22 cellular contexts compared by ENCODE assay signal in the genomic region with DNA sequence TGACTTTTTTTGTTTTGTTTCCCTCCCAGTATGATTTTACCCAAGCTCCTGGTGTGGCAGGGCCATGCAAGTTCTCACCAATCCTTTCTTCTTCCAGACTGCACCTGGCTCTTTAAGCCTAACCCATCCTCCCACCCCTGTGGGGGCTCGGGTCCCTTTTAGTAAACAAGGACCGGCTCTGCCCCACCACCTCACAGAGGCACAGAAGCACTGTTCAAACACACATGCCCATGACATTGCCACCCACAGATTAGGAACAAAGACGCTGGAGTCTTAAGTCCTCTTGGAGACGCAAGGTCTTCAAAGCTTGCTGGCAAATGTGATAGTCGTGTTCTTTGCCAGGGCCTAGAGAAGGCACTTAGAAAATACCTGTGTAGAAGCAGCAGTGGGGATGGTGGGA. TPM values are rescaled to one million over a fixed set of nuclear protein-coding genes. Genes with fewer than 3 reads are reported as not detected.
DNase-seq lines count a peak whose midpoint lies in the region; ATAC-seq, FAIRE-seq and TF ChIP-seq lines count a peak whose summit lies in the region.
"Had no signal": no experiment of that assay in that cellular context is flagged by ENCODE, and none has a peak within 500 bp of the region (broad histone marks: within the 10 kb centered on the region; RNA-seq: fewer than 3 reads in every experiment).

No MANE protein-coding gene starts in this region.

- H3K27me3 ChIP-seq in HepG2 (ENCODE audit: control insufficient read depth in 1 of 2, insufficient read depth in 2 of 2, low read length in 2 of 2) (no peaks in the 10 kb centered on the region), right lobe of liver (no peaks in the 10 kb centered on the region), PC-9 (ENCODE audit: insufficient read depth, low read depth) (no peaks in the 10 kb centered on the region), osteoblast (ENCODE audit: insufficient read depth, low read length) (no peaks in the 10 kb centered on the region)
- H3K27me3 ChIP-seq: BE2C, MG63 had no signal

- no peak for FAIRE-seq in HepG2 (lab: Jason Lieb, UNC)
- FAIRE-seq: A204.1, GM12891, GM19239 had no signal

- POLR2A ChIA-PET in HepG2 (lab: Yijun Ruan, JAX) (interaction anchor here (0.7 to 1.1 kb wide), 3 partner anchors 9 to 20 kb away, joined by 3 to 4 read pairs (median 4); a partner anchor contains a TSS), PC-9 (lab: Charles Lee; ENCODE audit: unreplicated experiment) (no interaction called here)

- H3K4me3 ChIP-seq in HepG2 (replicated peaks in 1 of 3; ENCODE audit: insufficient read depth in 1 of 3, low read depth in 2 of 3, low read length in 3 of 3) (no peak overlapping the region), right lobe of liver (no peak overlapping the region), PC-9 (no peak overlapping the region), osteoblast (ENCODE audit: insufficient read depth, low read length) (no peak overlapping the region)
- H3K4me3 ChIP-seq: MG63 had no signal

- intact Hi-C loops in HepG2 (cut with micrococcal nuclease; ENCODE audit: unreplicated experiment) (no loop called here), right lobe of liver (cut with DNase I) (no loop called here), PC-9 (cut with micrococcal nuclease; ENCODE audit: unreplicated experiment) (no loop called here)

- TF ChIP-seq RAD21 in HepG2 (CRISPR knock-in tag; IDR thresholded peaks at IDR 0.05), result no peak

- 23% methylated on average over 5 of the region's 5 CpGs for WGBS in HepG2 (ENCODE audit: low lambda C conversion rate)
- WGBS in right lobe of liver (ENCODE audit: insufficient coverage, low coverage, low lambda C conversion rate, missing lambda C conversion rate), result 64% methylated on average over 5 of the region's 5 CpGs

- H3K4me2 ChIP-seq in HepG2 (ENCODE audit: low read depth, low read length) (no peak overlapping the region), PC-9 (no peak overlapping the region), osteoblast (ENCODE audit: insufficient read depth, low read length) (no peak overlapping the region)

- no peaks in the 10 kb centered on the region for H3K79me2 ChIP-seq in HepG2 (ENCODE audit: insufficient read depth, low read length)
- no peaks in the 10 kb centered on the region for H3K79me2 ChIP-seq in PC-9 (ENCODE audit: low read depth)
- no peaks in the 10 kb centered on the region for H3K79me2 ChIP-seq in osteoblast (ENCODE audit: insufficient read depth, low read length)

- H3K36me3 Mint-ChIP-seq in HFFc6 (ENCODE audit: low read depth), result peaks cover 8% of the 10 kb centered on the region

- peaks cover 27% of the 10 kb centered on the region for H3K4me1 Mint-ChIP-seq in HFFc6 (ENCODE audit: low read depth)

- H4K20me1 ChIP-seq in HepG2 (ENCODE audit: insufficient read depth, low read length) (no peaks in the 10 kb centered on the region), PC-9 (ENCODE audit: insufficient read depth) (no peaks in the 10 kb centered on the region), osteoblast (ENCODE audit: insufficient read depth, low read length) (no peaks in the 10 kb centered on the region)

- ATAC-seq in HepG2 (no peak), right lobe of liver (no peak), HG02885 (IDR thresholded peaks at IDR 0.05; ENCODE audit: poor library complexity, unreplicated experiment) (no peak), HG03439 (IDR thresholded peaks at IDR 0.05; ENCODE audit: unreplicated experiment) (no peak)
- ATAC-seq: SK-N-SH treated with all-trans-retinoic acid at 6 μM for 48 hours had no signal

- TF ChIP-seq EP300 in HepG2 (IDR thresholded peaks at IDR 0.05; ENCODE audit: low read depth in 2 of 2, low read length in 2 of 2) (no peak), HepG2 (CRISPR knock-in tag; IDR thresholded peaks at IDR 0.05; ENCODE audit: borderline replicate concordance) (no peak)

- H3K4me1 ChIP-seq in HepG2 (ENCODE audit: insufficient read depth, low read length) (peaks cover 69% of the 10 kb centered on the region), right lobe of liver (peaks cover 0 to 65% (median 15%) of the 10 kb centered on the region in 4 donors), PC-9 (replicated peaks; ENCODE audit: insufficient read depth) (peaks cover 57% of the 10 kb centered on the region), osteoblast (ENCODE audit: insufficient read depth, low read length) (peaks cover 27% of the 10 kb centered on the region)
- H3K4me1 ChIP-seq: BE2C had no signal

- BruUV-seq in HepG2 (replicated peaks; lab: Mats Ljungman, UMichigan), result no TSS peak
- BruUV-seq in PC-9 (replicated peaks; lab: Mats Ljungman, UMichigan), result no TSS peak

- H3K9me3 ChIP-seq in HepG2 (ENCODE audit: low read length), result no peaks in the 10 kb centered on the region
- no peaks in the 10 kb centered on the region for H3K9me3 ChIP-seq in right lobe of liver
- no peaks in the 10 kb centered on the region for H3K9me3 ChIP-seq in PC-9 (ENCODE audit: insufficient read depth, low read depth)
- H3K9me3 ChIP-seq in osteoblast (ENCODE audit: low read depth, low read length), result no peaks in the 10 kb centered on the region
- H3K9me3 ChIP-seq: BE2C, MG63 had no signal

- H3K9me3 Mint-ChIP-seq in HFFc6, result no peaks in the 10 kb centered on the region
- H3K9me3 Mint-ChIP-seq: CD4-positive, alpha-beta T cell had no signal

- in situ Hi-C loops in HepG2 (cut with HindIII; ENCODE audit: extremely low pct_ligation_motif_present, low pct_unique_long_range_greater_than_20kb), result no loop called here

- peaks cover 41% of the 10 kb centered on the region for H3F3A ChIP-seq in PC-9 (ENCODE audit: insufficient read depth, low read depth)

- DNase-seq in HepG2 (ENCODE audit: low spot score) (no peak), right lobe of liver (no peak), PC-9 (no peak), osteoblast (ENCODE audit: insufficient read length, low spot score, missing footprints) (peak; percentile 31), HFFc6 (no peak)
- DNase-seq: BE2C; CD4-positive, alpha-beta T cell; GOT3; Kasumi-1; MG63; NCI-H1092; NCI-H510A; NCI-H774; OCI-M1; RPMI8226; SIG-M5 had no signal

- no peaks in the 10 kb centered on the region for H3K9me2 ChIP-seq in PC-9 (ENCODE audit: insufficient read depth)

- no peak overlapping the region for H3K9ac ChIP-seq in HepG2 (ENCODE audit: insufficient read depth, low read depth, low read length)

- TF ChIP-seq POLR2A in HepG2 (IDR thresholded peaks at IDR 0.05; ENCODE audit: insufficient read depth in 1 of 2, low read depth in 2 of 2, low read length in 2 of 2) (no peak), right lobe of liver (IDR thresholded peaks at IDR 0.05) (no peak)

- H3K27me3 Mint-ChIP-seq in HFFc6 (ENCODE audit: insufficient read depth), result peaks cover 2% of the 10 kb centered on the region; the same call in 1 of the 2 replicates
- H3K27me3 Mint-ChIP-seq: CD4-positive, alpha-beta T cell had no signal

- no peak for TF ChIP-seq CTCF in HepG2 (CRISPR knock-in tag; IDR thresholded peaks at IDR 0.05)
- no peak for TF ChIP-seq CTCF in right lobe of liver (IDR thresholded peaks at IDR 0.05)
- TF ChIP-seq CTCF in PC-9 (conservative IDR thresholded peaks at IDR 0.05), result no peak
- no peak for TF ChIP-seq CTCF in osteoblast (IDR thresholded peaks at IDR 0.05; ENCODE audit: extremely low read depth, low read depth, low read length)
- no peak for TF ChIP-seq CTCF in HFFc6 (IDR thresholded peaks at IDR 0.05)

- H3K4me3 Mint-ChIP-seq in HFFc6, result no peak overlapping the region
- H3K4me3 Mint-ChIP-seq: CD4-positive, alpha-beta T cell had no signal

- H3K27ac ChIP-seq in HepG2 (ENCODE audit: extremely low read length, insufficient read depth, low read length) (no peak overlapping the region), right lobe of liver (no peak overlapping the region), PC-9 (0 out of 2 replicates have a peak overlapping the region, but pooled peaks have one; percentile 77), osteoblast (ENCODE audit: low read depth, low read length) (no peak overlapping the region)

- H3K27ac Mint-ChIP-seq in HFFc6, result no peak overlapping the region
- H3K27ac Mint-ChIP-seq: CD4-positive, alpha-beta T cell had no signal

- CTCF ChIA-PET in HepG2 (lab: Yijun Ruan, JAX; ENCODE audit: low intra/inter-chr PET ratio, low total read pairs), result no interaction called here
- CTCF ChIA-PET in PC-9 (lab: Charles Lee), result no interaction called here

- no peak overlapping the region for H2AFZ ChIP-seq in HepG2 (ENCODE audit: low read length)
- no peak overlapping the region for H2AFZ ChIP-seq in PC-9
- no peak overlapping the region for H2AFZ ChIP-seq in osteoblast (ENCODE audit: low read length)

- H3K36me3 ChIP-seq in HepG2 (replicated peaks in 1 of 2; ENCODE audit: control insufficient read depth in 1 of 2, insufficient read depth in 2 of 2, low read length in 2 of 2) (peaks cover 18 to 32% of the 10 kb centered on the region in 2 experiments), right lobe of liver (peaks cover 0 to 31% (median 18%) of the 10 kb centered on the region in 4 donors), PC-9 (ENCODE audit: low read depth) (0 out of 2 replicates have a peak, but pooled peaks cover 14% of the 10 kb centered on the region), osteoblast (ENCODE audit: insufficient read depth, low read length) (peaks cover 33% of the 10 kb centered on the region)

RNA-seq across cellular contexts. Expression of a gene that starts 18.9 kb away (rescaled TPM):
- total RNA-seq in HepG2 (2016; rRNA removed; fragmentation: Illumina TruSeq; extraction: Trizol) (225 and 309 TPM in 2 replicates), right lobe of liver (10 to 100 TPM; 57.4 to 71.6 (median 64.0) TPM), PC-9 (2021) (85.4 and 103 TPM in 2 replicates), osteoblast (43.0 and 52.1 TPM in 2 replicates)
- 89.2 and 115 TPM in 2 replicates for total RNA-seq in HepG2 (2016; cell fraction: cytosol; rRNA removed; fragmentation: Illumina TruSeq; extraction: Trizol; ENCODE audit: low read depth)
- total RNA-seq in HepG2 (2016; cell fraction: insoluble cytoplasmic fraction; rRNA removed; fragmentation: Illumina TruSeq; extraction: Trizol), result 226 and 327 TPM in 2 replicates
- 166 and 174 TPM in 2 replicates for total RNA-seq in HepG2 (2016; cell fraction: membrane; rRNA removed; fragmentation: Illumina TruSeq; extraction: Trizol)
- 63.2 and 78.3 TPM in 2 replicates for total RNA-seq in HepG2 (2016; cell fraction: nucleus; rRNA removed; fragmentation: Illumina TruSeq; extraction: Trizol)
- 203 and 232 TPM in 2 replicates for polyA plus RNA-seq in HepG2 (2011; rRNA removed)
- polyA plus RNA-seq in HepG2 (2011; cell fraction: cytosol; rRNA removed), result 210 and 287 TPM in 2 replicates
- polyA plus RNA-seq in HepG2 (2011; cell fraction: nucleus; rRNA removed), result 54.5 and 66.4 TPM in 2 replicates
- 157 and 173 TPM in 2 replicates for polyA plus RNA-seq in HepG2 (2012)
- polyA plus RNA-seq in HepG2 (2016; cell fraction: cytosol; fragmentation: Illumina TruSeq; extraction: Trizol; ENCODE audit: low read depth), result 119 and 141 TPM in 2 replicates
- polyA plus RNA-seq in HepG2 (2016; cell fraction: insoluble cytoplasmic fraction; fragmentation: Illumina TruSeq; extraction: Trizol; ENCODE audit: low read depth), result 316 and 360 TPM in 2 replicates
- polyA plus RNA-seq in HepG2 (2016; cell fraction: membrane; fragmentation: Illumina TruSeq; extraction: Trizol; ENCODE audit: low read depth), result 156 and 169 TPM in 2 replicates
- polyA plus RNA-seq in HepG2 (2016; cell fraction: nucleus; fragmentation: Illumina TruSeq; extraction: Trizol; ENCODE audit: insufficient read depth, low read depth), result 145 and 146 TPM in 2 replicates
- polyA minus RNA-seq in HepG2 (2011; rRNA and poly(A)+ RNA removed; ENCODE audit: low replicate concordance), result 174 and 191 TPM in 2 replicates
- 62.8 and 71.2 TPM in 2 replicates for polyA minus RNA-seq in HepG2 (2011; cell fraction: cytosol; rRNA and poly(A)+ RNA removed)
- polyA minus RNA-seq in HepG2 (2011; cell fraction: nucleus; rRNA and poly(A)+ RNA removed), result 35.6 and 37.2 TPM in 2 replicates
- 100 to 1,000 TPM; 137 to 153 (median 150) TPM for total RNA-seq in HFFc6 (2021; fragmentation: NEBNext Ultra II Directional; extraction: Animal tissue kit (Norgen Biotek cat#: 25700))

RNA-seq across cellular contexts. Expression of a gene that starts 19.2 kb away (rescaled TPM):
- 27.8 and 34.7 TPM in 2 replicates for total RNA-seq in HepG2 (2016; rRNA removed; fragmentation: Illumina TruSeq; extraction: Trizol)
- total RNA-seq in HepG2 (2016; cell fraction: cytosol; rRNA removed; fragmentation: Illumina TruSeq; extraction: Trizol; ENCODE audit: low read depth), result 11.5 and 12.9 TPM in 2 replicates
- total RNA-seq in HepG2 (2016; cell fraction: insoluble cytoplasmic fraction; rRNA removed; fragmentation: Illumina TruSeq; extraction: Trizol), result 26.3 and 38.9 TPM in 2 replicates
- total RNA-seq in HepG2 (2016; cell fraction: membrane; rRNA removed; fragmentation: Illumina TruSeq; extraction: Trizol), result 9.5 and 12.3 TPM in 2 replicates
- 9.1 and 10.6 TPM in 2 replicates for total RNA-seq in HepG2 (2016; cell fraction: nucleus; rRNA removed; fragmentation: Illumina TruSeq; extraction: Trizol)
- polyA plus RNA-seq in HepG2 (2011; rRNA removed), result 20.7 and 23.3 TPM in 2 replicates
- 17.4 and 24.4 TPM in 2 replicates for polyA plus RNA-seq in HepG2 (2011; cell fraction: cytosol; rRNA removed)
- 14.3 and 16.6 TPM in 2 replicates for polyA plus RNA-seq in HepG2 (2011; cell fraction: nucleus; rRNA removed)
- 11.6 and 14.1 TPM in 2 replicates for polyA plus RNA-seq in HepG2 (2012)
- 9.4 and 11.6 TPM in 2 replicates for polyA plus RNA-seq in HepG2 (2016; cell fraction: cytosol; fragmentation: Illumina TruSeq; extraction: Trizol; ENCODE audit: low read depth)
- 32.3 and 35.6 TPM in 2 replicates for polyA plus RNA-seq in HepG2 (2016; cell fraction: insoluble cytoplasmic fraction; fragmentation: Illumina TruSeq; extraction: Trizol; ENCODE audit: low read depth)
- polyA plus RNA-seq in HepG2 (2016; cell fraction: membrane; fragmentation: Illumina TruSeq; extraction: Trizol; ENCODE audit: low read depth), result 8.4 and 9.8 TPM in 2 replicates
- polyA plus RNA-seq in HepG2 (2016; cell fraction: nucleus; fragmentation: Illumina TruSeq; extraction: Trizol; ENCODE audit: insufficient read depth, low read depth), result 15.3 and 17.8 TPM in 2 replicates
- 4.4 and 7.5 TPM in 2 replicates for polyA minus RNA-seq in HepG2 (2011; rRNA and poly(A)+ RNA removed; ENCODE audit: low replicate concordance)
- 4.7 and 6.3 TPM in 2 replicates for polyA minus RNA-seq in HepG2 (2011; cell fraction: cytosol; rRNA and poly(A)+ RNA removed)
- 2.8 and 4.1 TPM in 2 replicates for polyA minus RNA-seq in HepG2 (2011; cell fraction: nucleus; rRNA and poly(A)+ RNA removed)
- total RNA-seq in right lobe of liver, result 10 to 100 TPM in 5 of 6 experiments, 1 to 10 TPM in 1; 8.9 to 20.5 (median 13.7) TPM
- 14.2 and 15.5 TPM in 2 replicates for total RNA-seq in PC-9 (2021)
- total RNA-seq in osteoblast, result 13.0 and 15.6 TPM in 2 replicates
- total RNA-seq in HFFc6 (2021; fragmentation: NEBNext Ultra II Directional; extraction: Animal tissue kit (Norgen Biotek cat#: 25700)), result 10 to 100 TPM; 24.9 to 28.6 (median 26.1) TPM

RNA-seq across cellular contexts. Expression of a gene that starts 52.0 kb away (rescaled TPM):
- 24.3 and 26.3 TPM in 2 replicates for total RNA-seq in HepG2 (2016; rRNA removed; fragmentation: Illumina TruSeq; extraction: Trizol)
- total RNA-seq in HepG2 (2016; cell fraction: cytosol; rRNA removed; fragmentation: Illumina TruSeq; extraction: Trizol; ENCODE audit: low read depth), result 17.6 and 18.6 TPM in 2 replicates
- 22.7 and 27.6 TPM in 2 replicates for total RNA-seq in HepG2 (2016; cell fraction: insoluble cytoplasmic fraction; rRNA removed; fragmentation: Illumina TruSeq; extraction: Trizol)
- total RNA-seq in HepG2 (2016; cell fraction: membrane; rRNA removed; fragmentation: Illumina TruSeq; extraction: Trizol), result 25.1 and 25.9 TPM in 2 replicates
- 25.8 and 29.0 TPM in 2 replicates for total RNA-seq in HepG2 (2016; cell fraction: nucleus; rRNA removed; fragmentation: Illumina TruSeq; extraction: Trizol)
- polyA plus RNA-seq in HepG2 (2011; rRNA removed), result 26.2 and 29.9 TPM in 2 replicates
- polyA plus RNA-seq in HepG2 (2011; cell fraction: cytosol; rRNA removed), result 17.5 and 19.1 TPM in 2 replicates
- 43.6 and 44.8 TPM in 2 replicates for polyA plus RNA-seq in HepG2 (2011; cell fraction: nucleus; rRNA removed)
- 21.1 and 26.8 TPM in 2 replicates for polyA plus RNA-seq in HepG2 (2012)
- polyA plus RNA-seq in HepG2 (2016; cell fraction: cytosol; fragmentation: Illumina TruSeq; extraction: Trizol; ENCODE audit: low read depth), result 18.0 and 18.4 TPM in 2 replicates
- polyA plus RNA-seq in HepG2 (2016; cell fraction: insoluble cytoplasmic fraction; fragmentation: Illumina TruSeq; extraction: Trizol; ENCODE audit: low read depth), result 35.0 and 42.8 TPM in 2 replicates
- 25.5 and 26.7 TPM in 2 replicates for polyA plus RNA-seq in HepG2 (2016; cell fraction: membrane; fragmentation: Illumina TruSeq; extraction: Trizol; ENCODE audit: low read depth)
- polyA plus RNA-seq in HepG2 (2016; cell fraction: nucleus; fragmentation: Illumina TruSeq; extraction: Trizol; ENCODE audit: insufficient read depth, low read depth), result 59.5 and 59.7 TPM in 2 replicates
- polyA minus RNA-seq in HepG2 (2011; rRNA and poly(A)+ RNA removed; ENCODE audit: low replicate concordance), result 45.5 and 76.2 TPM in 2 replicates
- 17.1 and 17.2 TPM in 2 replicates for polyA minus RNA-seq in HepG2 (2011; cell fraction: cytosol; rRNA and poly(A)+ RNA removed)
- polyA minus RNA-seq in HepG2 (2011; cell fraction: nucleus; rRNA and poly(A)+ RNA removed), result 38.6 and 40.3 TPM in 2 replicates
- 10 to 100 TPM; 41.2 to 56.1 (median 47.4) TPM for total RNA-seq in right lobe of liver
- total RNA-seq in PC-9 (2021), result 39.9 and 43.3 TPM in 2 replicates
- total RNA-seq in osteoblast, result 21.0 and 28.3 TPM in 2 replicates
- 10 to 100 TPM; 60.1 to 73.6 (median 66.4) TPM for total RNA-seq in HFFc6 (2021; fragmentation: NEBNext Ultra II Directional; extraction: Animal tissue kit (Norgen Biotek cat#: 25700))
